Comparison of ENCODE assay signal across 12 cellular contexts in genomic region chr3:37955918-37956317, GRCh38. TPM values are rescaled to one million over a fixed set of nuclear protein-coding genes. Genes with fewer than 3 reads are reported as not detected.
DNase-seq lines count a peak whose midpoint lies in the region; ATAC-seq and TF ChIP-seq lines count a peak whose summit lies in the region.
"Had no signal": no experiment of that assay in that cellular context is flagged by ENCODE, and none has a peak within 500 bp of the region (broad histone marks: within the 10 kb centered on the region; RNA-seq: fewer than 3 reads in every experiment).

No MANE protein-coding gene starts in this region.

- H3K4me3 Mint-ChIP-seq in activated naive CD8-positive, alpha-beta T cell treated with anti-CD3 and anti-CD28 coated beads, Interleukin-2, amount 50 U/mL, for 24 hours: no peak overlapping the region
- H3K4me3 Mint-ChIP-seq: CD8-positive, alpha-beta memory T cell had no signal

- peaks cover 4% of the 10 kb centered on the region for H3K9me3 Mint-ChIP-seq in activated naive CD8-positive, alpha-beta T cell treated with anti-CD3 and anti-CD28 coated beads, Interleukin-2, amount 50 U/mL, for 24 hours
- H3K9me3 Mint-ChIP-seq: CD8-positive, alpha-beta memory T cell had no signal

- TF ChIP-seq CTCF in 22Rv1 (IDR thresholded peaks at IDR 0.05) (no peak), colonic mucosa (IDR thresholded peaks at IDR 0.05) (no peak)

- H3K27ac Mint-ChIP-seq in activated naive CD8-positive, alpha-beta T cell treated with anti-CD3 and anti-CD28 coated beads, Interleukin-2, amount 50 U/mL, for 24 hours: no peak overlapping the region

- H3K36me3 ChIP-seq in colonic mucosa (no peaks in the 10 kb centered on the region), muscle layer of colon (ENCODE audit: insufficient read depth, low read length) (peaks cover 4% of the 10 kb centered on the region)
- H3K36me3 ChIP-seq: brain microvascular endothelial cell had no signal

- no peak overlapping the region for H3K4me3 ChIP-seq in colonic mucosa
- H3K4me3 ChIP-seq in muscle layer of colon (ENCODE audit: low read depth in 1 of 2, low read length in 2 of 2): no peak overlapping the region

- H3K27me3 ChIP-seq in colonic mucosa: no peaks in the 10 kb centered on the region
- H3K27me3 ChIP-seq in muscle layer of colon (ENCODE audit: control insufficient read depth in 1 of 2, insufficient read depth in 2 of 2, low read length in 2 of 2): no peaks in the 10 kb centered on the region
- H3K27me3 ChIP-seq: brain microvascular endothelial cell had no signal

- intact Hi-C loops in colonic mucosa (cut with DNase I): no loop called here

- in situ Hi-C loops in KBM-7 (cut with MboI; ENCODE audit: low pct_unique_long_range_greater_than_20kb, low sequenced_read_pairs): no loop called here

- no peaks in the 10 kb centered on the region for H3K36me3 Mint-ChIP-seq in activated naive CD8-positive, alpha-beta T cell treated with anti-CD3 and anti-CD28 coated beads, Interleukin-2, amount 50 U/mL, for 24 hours (ENCODE audit: low read depth)
- H3K36me3 Mint-ChIP-seq: CD8-positive, alpha-beta memory T cell had no signal

- H3K4me1 ChIP-seq in colonic mucosa (peaks cover 10% of the 10 kb centered on the region), muscle layer of colon (ENCODE audit: insufficient read depth, low read length) (peaks cover 41% of the 10 kb centered on the region)

- H3K9me3 ChIP-seq in colonic mucosa (no peaks in the 10 kb centered on the region), muscle layer of colon (ENCODE audit: low read length) (no peaks in the 10 kb centered on the region)

- peaks cover 22% of the 10 kb centered on the region for H3K4me1 Mint-ChIP-seq in activated naive CD8-positive, alpha-beta T cell treated with anti-CD3 and anti-CD28 coated beads, Interleukin-2, amount 50 U/mL, for 24 hours

- ATAC-seq in GM18520 (IDR thresholded peaks at IDR 0.05; ENCODE audit: unreplicated experiment) (no peak), HG03432 (IDR thresholded peaks at IDR 0.05; ENCODE audit: unreplicated experiment) (no peak)
- no peak for ATAC-seq in activated naive CD8-positive, alpha-beta T cell treated with anti-CD3 and anti-CD28 coated beads, Interleukin-2, amount 50 U/mL, for 24 hours

- no peaks in the 10 kb centered on the region for H3K27me3 Mint-ChIP-seq in activated naive CD8-positive, alpha-beta T cell treated with anti-CD3 and anti-CD28 coated beads, Interleukin-2, amount 50 U/mL, for 24 hours
- H3K27me3 Mint-ChIP-seq: CD8-positive, alpha-beta memory T cell had no signal

- DNase-seq in KBM-7: peak; percentile 40
- no peak for DNase-seq in colonic mucosa
- no peak for DNase-seq in GM19238 (ENCODE audit: insufficient read length, low spot score)
- DNase-seq in activated naive CD8-positive, alpha-beta T cell treated with anti-CD3 and anti-CD28 coated beads, Interleukin-2, amount 50 U/mL, for 24 hours: no peak
- DNase-seq: brain microvascular endothelial cell; CD8-positive, alpha-beta memory T cell; foreskin fibroblast; NCI-H2171 treated with DMSO at 0.1 percent for 48 hours had no signal

- H3K27ac ChIP-seq in 22Rv1: 0 out of 2 replicates have a peak overlapping the region, but pooled peaks have one; percentile 27
- H3K27ac ChIP-seq in colonic mucosa: peak overlapping the region; percentile 68
- H3K27ac ChIP-seq in muscle layer of colon (ENCODE audit: low read depth, low read length): peak overlapping the region; percentile 3
- H3K27ac ChIP-seq: brain microvascular endothelial cell had no signal

- H3K9ac ChIP-seq in colonic mucosa (ENCODE audit: low read depth in 2 of 2, low read length in 2 of 2) (no peak overlapping the region), muscle layer of colon (ENCODE audit: low read length) (no peak overlapping the region)

RNA-seq across cellular contexts. Expression of gene VILL, which starts 34.7 kb away (rescaled TPM):
- total RNA-seq in colonic mucosa: 100 to 1,000 TPM; 155 to 166 TPM

Comparison
In these comparisons a context has a peak if more than half of its experiments do, and no peak if none do; other contexts are left out.
1. H3K27ac ChIP-seq: peak in every context shown above with its lines; median percentile 68 in colonic mucosa; 27 in 22Rv1; 3 in muscle layer of colon.